Comparison of ENCODE assay signal across 11 cellular contexts in the genomic region with DNA sequence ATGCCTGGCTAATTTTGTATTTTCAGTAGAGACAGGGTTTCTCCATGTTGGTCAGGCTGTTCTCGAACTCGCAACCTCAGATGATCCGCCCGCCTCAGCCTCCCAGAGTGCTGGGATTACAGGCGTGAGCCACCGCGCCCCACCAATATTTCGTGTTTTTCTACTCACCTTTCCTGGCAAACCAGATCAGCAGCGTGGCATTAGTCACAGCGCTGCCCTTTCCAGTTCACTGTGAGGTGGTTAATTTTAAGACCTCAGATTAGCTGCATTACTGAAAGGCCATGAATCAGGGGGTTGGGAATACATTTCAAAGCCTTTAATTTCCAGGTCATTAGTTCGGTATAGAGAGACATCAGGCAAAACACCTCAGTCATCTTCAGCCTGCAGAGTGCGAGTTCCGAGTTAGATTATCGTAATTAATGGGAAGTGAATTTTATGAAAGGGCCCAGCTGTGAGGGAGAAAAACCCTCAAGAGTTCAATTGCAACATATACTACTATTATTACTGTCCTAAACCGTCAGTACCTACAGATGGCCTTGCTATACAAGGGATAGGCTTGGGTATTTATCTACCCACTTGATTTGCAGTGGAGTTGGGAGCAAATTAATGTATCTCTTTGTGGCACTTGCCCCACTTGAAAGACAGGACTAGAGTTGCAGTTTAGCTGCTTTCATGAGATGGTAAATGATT. TPM values are rescaled to one million over a fixed set of nuclear protein-coding genes. Genes with fewer than 3 reads are reported as not detected.
DNase-seq lines count a peak whose midpoint lies in the region; ATAC-seq and TF ChIP-seq lines count a peak whose summit lies in the region.
"Had no signal": no experiment of that assay in that cellular context is flagged by ENCODE, and none has a peak within 500 bp of the region (broad histone marks: within the 10 kb centered on the region; RNA-seq: fewer than 3 reads in every experiment).

No MANE protein-coding gene starts in this region.

- WGBS in trophoblast cell (ENCODE audit: extremely low coverage, insufficient coverage, insufficient read length): no CpG with 5 or more reads among the region's 15 CpGs

- peak overlapping the region; percentile 38; the same call in 2 of the 3 replicates for H3K4me3 Mint-ChIP-seq in GM23338
- H3K4me3 Mint-ChIP-seq in activated naive CD8-positive, alpha-beta T cell treated with anti-CD3 and anti-CD28 coated beads, Interleukin-2, amount 50 U/mL, for 24 hours: peak overlapping the region; percentile 38

- no peak overlapping the region for H4K91ac ChIP-seq in trophoblast cell (ENCODE audit: low read depth, low read length)

- peaks cover 22% of the 10 kb centered on the region for H3K4me1 ChIP-seq in GM23338 (ENCODE audit: insufficient read depth)
- H3K4me1 ChIP-seq in trophoblast cell (ENCODE audit: control insufficient read depth in 1 of 2, insufficient read depth in 2 of 2, low read length in 2 of 2): peaks cover 3 to 4% of the 10 kb centered on the region in 2 experiments

- H2AFZ ChIP-seq in GM23338 (no peak overlapping the region), trophoblast cell (ENCODE audit: insufficient read depth, low read length, poor library complexity) (no peak overlapping the region)

- H3K27me3 ChIP-seq in GM23338 (ENCODE audit: insufficient read depth) (no peaks in the 10 kb centered on the region), trophoblast cell (ENCODE audit: insufficient read depth, low read length) (no peaks in the 10 kb centered on the region)

- H3K4ac ChIP-seq in trophoblast cell (ENCODE audit: low read depth, low read length): no peak overlapping the region

- H3K9me2 ChIP-seq in GM23338 (ENCODE audit: insufficient read depth): no peaks in the 10 kb centered on the region

- no peak overlapping the region for H3K18ac ChIP-seq in trophoblast cell (ENCODE audit: low read length)

- H3K79me1 ChIP-seq in trophoblast cell (ENCODE audit: low read length): peaks cover 17% of the 10 kb centered on the region

- no peaks in the 10 kb centered on the region; the same call in 2 of the 3 replicates for H3K9me3 Mint-ChIP-seq in GM23338
- no peaks in the 10 kb centered on the region for H3K9me3 Mint-ChIP-seq in activated naive CD8-positive, alpha-beta T cell treated with anti-CD3 and anti-CD28 coated beads, Interleukin-2, amount 50 U/mL, for 24 hours
- H3K9me3 Mint-ChIP-seq: activated naive CD4-positive, alpha-beta T cell treated with anti-CD3 and anti-CD28 coated beads, Interleukin-2, amount 50 U/mL, for 72 hours; T-cell had no signal

- no peak overlapping the region for H2BK5ac ChIP-seq in trophoblast cell (ENCODE audit: low read depth, low read length, poor library complexity)

- H3K9ac ChIP-seq in trophoblast cell (ENCODE audit: low read length): no peak overlapping the region

- no peaks in the 10 kb centered on the region; the same call in 1 of the 2 replicates for H4K20me1 ChIP-seq in GM23338 (replicated peaks; ENCODE audit: insufficient read depth)

- no peaks in the 10 kb centered on the region for H3K36me3 ChIP-seq in GM23338 (ENCODE audit: insufficient read depth)
- no peaks in the 10 kb centered on the region for H3K36me3 ChIP-seq in trophoblast cell (ENCODE audit: control insufficient read depth in 1 of 2, insufficient read depth in 2 of 2, low read length in 2 of 2)
- H3K36me3 ChIP-seq: thoracic aorta had no signal

- H2BK12ac ChIP-seq in trophoblast cell (ENCODE audit: low read length): peak overlapping the region; percentile 27

- no peak overlapping the region for H3K4me3 ChIP-seq in GM23338
- no peak overlapping the region for H3K4me3 ChIP-seq in trophoblast cell (ENCODE audit: low read depth, low read length)

- H3K9me3 ChIP-seq in trophoblast cell (ENCODE audit: insufficient read depth, low read depth, low read length): no peaks in the 10 kb centered on the region
- H3K9me3 ChIP-seq: thoracic aorta had no signal

- H3K4me2 ChIP-seq in GM23338: no peak overlapping the region
- H3K4me2 ChIP-seq in trophoblast cell (ENCODE audit: low read length): no peak overlapping the region

- TF ChIP-seq CTCF in GM23338 (conservative IDR thresholded peaks at IDR 0.05; ENCODE audit: low read depth in 2 of 2): no peak

- H3K14ac ChIP-seq in trophoblast cell (ENCODE audit: low read length): no peak overlapping the region

- ATAC-seq in GM23338 (no peak), GM19395 (IDR thresholded peaks at IDR 0.05; ENCODE audit: unreplicated experiment) (no peak)
- ATAC-seq in activated naive CD8-positive, alpha-beta T cell treated with anti-CD3 and anti-CD28 coated beads, Interleukin-2, amount 50 U/mL, for 24 hours: no peak
- ATAC-seq: activated naive CD4-positive, alpha-beta T cell treated with anti-CD3 and anti-CD28 coated beads, Interleukin-2, amount 50 U/mL, for 72 hours; T-cell had no signal

- H3K36me3 Mint-ChIP-seq in GM23338 (ENCODE audit: low read depth): peaks cover 6% of the 10 kb centered on the region; the same call in 1 of the 3 replicates
- peaks cover 2% of the 10 kb centered on the region for H3K36me3 Mint-ChIP-seq in activated naive CD8-positive, alpha-beta T cell treated with anti-CD3 and anti-CD28 coated beads, Interleukin-2, amount 50 U/mL, for 24 hours (ENCODE audit: low read depth)
- H3K36me3 Mint-ChIP-seq: T-cell had no signal

- peaks cover 7% of the 10 kb centered on the region for H3K27me3 Mint-ChIP-seq in GM23338 (ENCODE audit: insufficient read depth, low read depth, poor library complexity)
- H3K27me3 Mint-ChIP-seq in activated naive CD8-positive, alpha-beta T cell treated with anti-CD3 and anti-CD28 coated beads, Interleukin-2, amount 50 U/mL, for 24 hours: no peaks in the 10 kb centered on the region
- H3K27me3 Mint-ChIP-seq: T-cell had no signal

- H3K79me2 ChIP-seq in GM23338 (replicated peaks; ENCODE audit: insufficient read depth): peaks cover 26% of the 10 kb centered on the region
- H3K79me2 ChIP-seq in trophoblast cell (ENCODE audit: control insufficient read depth, insufficient read depth, low read length, poor library complexity): peaks cover 12% of the 10 kb centered on the region

- no peak overlapping the region for H3K27ac Mint-ChIP-seq in GM23338
- H3K27ac Mint-ChIP-seq in activated naive CD8-positive, alpha-beta T cell treated with anti-CD3 and anti-CD28 coated beads, Interleukin-2, amount 50 U/mL, for 24 hours: no peak overlapping the region

- H4K8ac ChIP-seq in trophoblast cell (ENCODE audit: low read depth, low read length): no peak overlapping the region

- peak overlapping the region; percentile 15 for H4K12ac ChIP-seq in trophoblast cell (ENCODE audit: low read depth, low read length)

- no peak overlapping the region for H2BK120ac ChIP-seq in trophoblast cell (ENCODE audit: insufficient read depth, low read length, poor library complexity)

- H3K23ac ChIP-seq in trophoblast cell (ENCODE audit: low read length): no peak overlapping the region

- peak overlapping the region; percentile 70 for H2AK5ac ChIP-seq in trophoblast cell (ENCODE audit: low read length)

- no peak overlapping the region for H3K27ac ChIP-seq in GM23338 (ENCODE audit: low read depth)
- H3K27ac ChIP-seq in trophoblast cell (ENCODE audit: low read depth, low read length): no peak overlapping the region

- DNase-seq in GM23338 (ENCODE audit: low spot score) (no peak), NCI-H82 (lab: John Stamatoyannopoulos, UW) (peak; percentile 60), trophoblast cell (peak; percentile 71 to 90), SW 1271 (lab: John Stamatoyannopoulos, UW) (no peak)
- peak; percentile 22 for DNase-seq in activated naive CD8-positive, alpha-beta T cell treated with anti-CD3 and anti-CD28 coated beads, Interleukin-2, amount 50 U/mL, for 24 hours
- DNase-seq in activated CD8-positive, alpha-beta memory T cell treated with anti-CD3 and anti-CD28 coated beads for 24 hours: no peak
- DNase-seq: T-cell had no signal

- 0 out of 2 replicates have a peak, but pooled peaks cover 6% of the 10 kb centered on the region for H3F3A ChIP-seq in GM23338 (replicated peaks; ENCODE audit: low read depth)

- peaks cover 31% of the 10 kb centered on the region for H3K4me1 Mint-ChIP-seq in GM23338
- H3K4me1 Mint-ChIP-seq in activated naive CD8-positive, alpha-beta T cell treated with anti-CD3 and anti-CD28 coated beads, Interleukin-2, amount 50 U/mL, for 24 hours: peaks cover 56% of the 10 kb centered on the region

TF ChIP-seq in GM23338, 12 proteins besides CTCF, POLR2A, EP300 and RAD21:
- no peak for TF ChIP-seq ZNF331 (CRISPR knock-in tag; IDR thresholded peaks at IDR 0.05; ENCODE audit: low read depth)
- TF ChIP-seq, protein P1, sequence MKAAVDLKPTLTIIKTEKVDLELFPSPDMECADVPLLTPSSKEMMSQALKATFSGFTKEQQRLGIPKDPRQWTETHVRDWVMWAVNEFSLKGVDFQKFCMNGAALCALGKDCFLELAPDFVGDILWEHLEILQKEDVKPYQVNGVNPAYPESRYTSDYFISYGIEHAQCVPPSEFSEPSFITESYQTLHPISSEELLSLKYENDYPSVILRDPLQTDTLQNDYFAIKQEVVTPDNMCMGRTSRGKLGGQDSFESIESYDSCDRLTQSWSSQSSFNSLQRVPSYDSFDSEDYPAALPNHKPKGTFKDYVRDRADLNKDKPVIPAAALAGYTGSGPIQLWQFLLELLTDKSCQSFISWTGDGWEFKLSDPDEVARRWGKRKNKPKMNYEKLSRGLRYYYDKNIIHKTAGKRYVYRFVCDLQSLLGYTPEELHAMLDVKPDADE (IDR thresholded peaks at IDR 0.05): no peak

RNA-seq across cellular contexts. Expression of a gene that starts 2.1 kb away (rescaled TPM):
- 124 and 129 TPM in 2 replicates for total RNA-seq in GM23338 (2014; rRNA removed; shearing (Covaris generic))
- polyA plus RNA-seq in GM23338 (2016; fragmentation: Nextera tagmentation; extraction: Ambion mirVana): 43.6 and 44.3 TPM in 2 replicates
- polyA plus RNA-seq in trophoblast cell (2013): 18.3 and 19.1 TPM in 2 replicates

RNA-seq across cellular contexts. Expression of a gene that starts 28.3 kb away (rescaled TPM):
- total RNA-seq in GM23338 (2014; rRNA removed; shearing (Covaris generic)): not detected in 2 replicates
- 0.61 TPM in 1 of 2 replicates, not detected in the other for polyA plus RNA-seq in GM23338 (2016; fragmentation: Nextera tagmentation; extraction: Ambion mirVana)
- polyA plus RNA-seq in trophoblast cell (2013): 0.04 TPM in 1 of 2 replicates, not detected in the other
- total RNA-seq: H1, T-cell, thoracic aorta had no signal

Comparison
In these comparisons a context has a peak if more than half of its experiments do, and no peak if none do; other contexts are left out.
1. DNase-seq: peak in NCI-H82 (single experiment), activated naive CD8-positive, alpha-beta T cell treated with anti-CD3 and anti-CD28 coated beads, Interleukin-2, amount 50 U/mL, for 24 hours (single experiment) and trophoblast cell (2 of 2); none in GM23338 (single experiment), activated CD8-positive, alpha-beta memory T cell treated with anti-CD3 and anti-CD28 coated beads for 24 hours (single experiment) and SW 1271 (0 of 2).